In the genomic region with DNA sequence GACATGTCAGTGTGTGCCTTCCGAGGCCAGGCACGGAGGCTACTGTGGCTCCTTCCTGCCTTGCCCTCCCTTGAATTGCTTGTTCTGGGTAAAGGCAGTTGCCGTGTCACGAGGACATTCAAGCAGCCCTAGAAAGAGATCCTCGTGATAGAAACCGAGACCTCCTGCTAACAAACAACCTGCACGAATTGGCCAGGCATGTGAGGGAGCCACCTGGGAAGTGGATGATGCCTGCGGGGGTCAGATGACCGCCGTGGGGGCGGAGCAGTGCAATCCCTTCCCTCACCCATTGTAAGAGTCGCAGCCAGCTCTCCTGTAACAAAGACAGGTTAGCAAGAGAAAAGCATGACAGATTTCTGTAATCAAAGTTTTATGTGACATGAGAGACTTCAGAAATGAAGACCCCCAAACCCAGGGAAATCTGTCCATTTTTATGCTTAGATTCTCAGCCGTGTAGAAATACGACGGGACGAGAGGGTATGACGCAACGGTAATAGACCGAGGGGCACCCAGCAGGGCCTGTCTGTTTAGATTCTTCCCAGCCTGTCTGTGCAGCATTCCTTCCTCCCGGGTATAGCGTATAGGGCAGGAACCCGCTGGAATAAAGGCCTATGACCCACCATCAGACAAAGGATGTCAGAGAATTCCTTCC, we compare ENCODE assay signal across 28 cellular contexts.
DNase-seq lines count a peak whose midpoint lies in the region; ATAC-seq, FAIRE-seq and TF ChIP-seq lines count a peak whose summit lies in the region.
"Had no signal": no experiment of that assay in that cellular context is flagged by ENCODE, and none has a peak within 500 bp of the region (broad histone marks: within the 10 kb centered on the region; RNA-seq: fewer than 3 reads in every experiment).

No MANE protein-coding gene starts in this region.

- H3K9ac ChIP-seq in HepG2 (ENCODE audit: insufficient read depth, low read depth, low read length), result no peak overlapping the region
- no peak overlapping the region for H3K9ac ChIP-seq in H1 (replicated peaks in 1 of 4; ENCODE audit: extremely low read depth in 1 of 4, low read depth in 3 of 4, low read length in 3 of 4)
- H3K9ac ChIP-seq in mesendoderm (ENCODE audit: low read length), result peak overlapping the region; percentile 16
- no peak overlapping the region for H3K9ac ChIP-seq in SK-N-SH
- H3K9ac ChIP-seq in MM.1S (ENCODE audit: low read length), result no peak overlapping the region

- TF ChIP-seq RAD21 in HepG2 (CRISPR knock-in tag; IDR thresholded peaks at IDR 0.05) (no peak), H1 (IDR thresholded peaks at IDR 0.05 in 1 of 2, conservative IDR thresholded peaks at IDR 0.05 in 1 of 2; ENCODE audit: low read depth in 2 of 2, low read length in 2 of 2) (no peak), SK-N-SH (IDR thresholded peaks at IDR 0.05; ENCODE audit: low read length) (no peak)

- H3K36me3 ChIP-seq in HepG2 (replicated peaks in 1 of 2; ENCODE audit: control insufficient read depth in 1 of 2, insufficient read depth in 2 of 2, low read length in 2 of 2), result no peaks in the 10 kb centered on the region
- H3K36me3 ChIP-seq in right lobe of liver, result no peaks in the 10 kb centered on the region
- no peaks in the 10 kb centered on the region for H3K36me3 ChIP-seq in H1 (ENCODE audit: control insufficient read depth in 2 of 4, insufficient read depth in 4 of 4, low read length in 3 of 4)
- no peaks in the 10 kb centered on the region for H3K36me3 ChIP-seq in mesendoderm (ENCODE audit: control insufficient read depth, insufficient read depth, low read length)
- H3K36me3 ChIP-seq in SK-N-SH (replicated peaks in 1 of 2; ENCODE audit: control insufficient read depth in 1 of 2, insufficient read depth in 2 of 2, low read length in 1 of 2), result no peaks in the 10 kb centered on the region
- no peaks in the 10 kb centered on the region for H3K36me3 ChIP-seq in MM.1S (replicated peaks; ENCODE audit: insufficient read depth, low read length)
- H3K36me3 ChIP-seq: stomach, tibial artery had no signal

- TF ChIP-seq POLR2A in HepG2 (IDR thresholded peaks at IDR 0.05; ENCODE audit: insufficient read depth in 1 of 2, low read depth in 2 of 2, low read length in 2 of 2) (no peak), right lobe of liver (IDR thresholded peaks at IDR 0.05) (no peak), H1 (IDR thresholded peaks at IDR 0.05; ENCODE audit: control extremely low read depth in 1 of 2, low read depth in 2 of 2, low read length in 2 of 2) (no peak)

- peaks cover 3% of the 10 kb centered on the region; the same call in 1 of the 2 replicates for H3K23me2 ChIP-seq in H1 (ENCODE audit: low read depth, low read length)

- WGBS in HepG2 (ENCODE audit: low lambda C conversion rate), result 10% methylated on average over 16 of the region's 22 CpGs
- WGBS in right lobe of liver (ENCODE audit: insufficient coverage, low coverage, low lambda C conversion rate, missing lambda C conversion rate), result 33% methylated on average over 12 of the region's 22 CpGs
- 34% methylated on average over 21 of the region's 22 CpGs; no CpG with 5 or more reads in 1 of the 2 experiments for WGBS in H1 (ENCODE audit: extremely low coverage in 1 of 2, insufficient coverage in 1 of 2, insufficient read length in 1 of 2, insufficient replicate concordance in 2 of 2, low coverage in 1 of 2, low lambda C conversion rate in 2 of 2, missing lambda C conversion rate in 1 of 2), 2 experiments
- no CpG with 5 or more reads among the region's 22 CpGs for WGBS in mesendoderm (ENCODE audit: extremely low coverage, insufficient coverage, low lambda C conversion rate)
- WGBS in SK-N-SH (ENCODE audit: low lambda C conversion rate), result 88% methylated on average over 17 of the region's 22 CpGs

- peak overlapping the region; percentile 30; the same call in 1 of the 2 replicates for H2BK12ac ChIP-seq in H1 (ENCODE audit: low read depth, low read length)

- H2BK120ac ChIP-seq in H1 (replicated peaks; ENCODE audit: low read depth, low read length) (no peak overlapping the region), mesendoderm (ENCODE audit: low read depth, low read length) (no peak overlapping the region)

- no peak overlapping the region for H3K4ac ChIP-seq in H1 (replicated peaks; ENCODE audit: insufficient read length, low read depth, low read length)
- no peak overlapping the region for H3K4ac ChIP-seq in mesendoderm (ENCODE audit: low read depth, low read length)

- no peak overlapping the region for H3K4me3 ChIP-seq in HepG2 (replicated peaks in 1 of 3; ENCODE audit: insufficient read depth in 1 of 3, low read depth in 2 of 3, low read length in 3 of 3)
- H3K4me3 ChIP-seq in right lobe of liver, result no peak overlapping the region
- H3K4me3 ChIP-seq in H1 (ENCODE audit: extremely low read depth in 1 of 4, insufficient read depth in 2 of 4, low read depth in 3 of 4, low read length in 4 of 4), result peak overlapping the region; percentile 20 to 60 (median 33); a peak in 6 of 8 replicates
- H3K4me3 ChIP-seq in mesendoderm (ENCODE audit: low read length), result peak overlapping the region; percentile 10
- no peak overlapping the region for H3K4me3 ChIP-seq in SK-N-SH (ENCODE audit: low read depth in 2 of 2, low read length in 1 of 2)
- H3K4me3 ChIP-seq in MM.1S (ENCODE audit: low read length), result no peak overlapping the region
- H3K4me3 ChIP-seq: dorsolateral prefrontal cortex, stomach, tibial artery had no signal

- H3F3A ChIP-seq in SK-N-SH (replicated peaks; ENCODE audit: insufficient read depth) (no peaks in the 10 kb centered on the region), MM.1S (ENCODE audit: insufficient read depth, low read length) (no peaks in the 10 kb centered on the region)

- in situ Hi-C loops in HepG2 (cut with HindIII; ENCODE audit: extremely low pct_ligation_motif_present, low pct_unique_long_range_greater_than_20kb), result no loop called here

- H2BK20ac ChIP-seq in H1 (ENCODE audit: low read length), result peak overlapping the region; percentile 24; the same call in 1 of the 2 replicates

- H3K79me2 ChIP-seq in HepG2 (ENCODE audit: insufficient read depth, low read length) (no peaks in the 10 kb centered on the region), H1 (ENCODE audit: control insufficient read depth in 1 of 2, insufficient read depth in 2 of 2, low read length in 2 of 2) (no peaks in the 10 kb centered on the region), mesendoderm (ENCODE audit: control insufficient read depth, insufficient read depth, low read length) (no peaks in the 10 kb centered on the region), SK-N-SH (ENCODE audit: insufficient read depth) (no peaks in the 10 kb centered on the region), MM.1S (ENCODE audit: low read length) (no peaks in the 10 kb centered on the region)

- H2AFZ ChIP-seq in HepG2 (ENCODE audit: low read length) (no peak overlapping the region), H1 (ENCODE audit: low read length) (peak overlapping the region; percentile 77), SK-N-SH (ENCODE audit: low read depth) (no peak overlapping the region), MM.1S (ENCODE audit: low read length) (no peak overlapping the region)

- H3K79me1 ChIP-seq in H1 (ENCODE audit: low read depth, low read length) (no peaks in the 10 kb centered on the region), mesendoderm (ENCODE audit: low read length) (no peaks in the 10 kb centered on the region)

- H4K5ac ChIP-seq in H1 (ENCODE audit: insufficient read length, low read depth, low read length) (no peak overlapping the region), mesendoderm (ENCODE audit: low read length) (no peak overlapping the region)

- no peaks in the 10 kb centered on the region for H3K9me2 ChIP-seq in SK-N-SH
- H3K9me2 ChIP-seq in MM.1S (replicated peaks; ENCODE audit: insufficient read depth, low read length), result no peaks in the 10 kb centered on the region

- H3K27ac ChIP-seq in HepG2 (ENCODE audit: extremely low read length, insufficient read depth, low read length) (no peak overlapping the region), right lobe of liver (no peak overlapping the region), H1 (ENCODE audit: low read depth, low read length) (no peak overlapping the region), mesendoderm (ENCODE audit: low read depth, low read length) (no peak overlapping the region), SK-N-SH (ENCODE audit: low read depth in 2 of 2, low read length in 1 of 2) (no peak overlapping the region), MM.1S (ENCODE audit: low read length) (no peak overlapping the region)
- H3K27ac ChIP-seq: dorsolateral prefrontal cortex, epithelial cell of prostate, stomach, tibial artery had no signal

- H3K14ac ChIP-seq in H1 (ENCODE audit: insufficient read length), result no peak overlapping the region

- H2BK5ac ChIP-seq in H1 (ENCODE audit: low read depth, low read length) (no peak overlapping the region; the same call in 1 of the 2 replicates), mesendoderm (ENCODE audit: low read length) (no peak overlapping the region)

- TF ChIP-seq EP300 in HepG2 (IDR thresholded peaks at IDR 0.05; ENCODE audit: low read depth in 2 of 2, low read length in 2 of 2) (no peak), HepG2 (CRISPR knock-in tag; IDR thresholded peaks at IDR 0.05; ENCODE audit: borderline replicate concordance) (no peak), H1 (IDR thresholded peaks at IDR 0.05; ENCODE audit: borderline replicate concordance in 1 of 2, low read depth in 2 of 2, low read length in 2 of 2) (no peak), SK-N-SH (IDR thresholded peaks at IDR 0.05; ENCODE audit: borderline replicate concordance in 1 of 2, low read depth in 1 of 2, low read length in 1 of 2) (no peak)

- H3K27me3 ChIP-seq in HepG2 (ENCODE audit: control insufficient read depth in 1 of 2, insufficient read depth in 2 of 2, low read length in 2 of 2), result peaks cover 0 to 34% of the 10 kb centered on the region in 2 experiments; a peak in 2 of 5 replicates
- H3K27me3 ChIP-seq in right lobe of liver, result peaks cover 0 to 5% of the 10 kb centered on the region in 2 donors
- H3K27me3 ChIP-seq in H1 (replicated peaks in 1 of 4; ENCODE audit: control insufficient read depth in 3 of 4, extremely low read depth in 1 of 4, insufficient read depth in 3 of 4, low read length in 3 of 4), result peaks cover 0 to 9% (median 5%) of the 10 kb centered on the region in 4 experiments; a peak in 5 of 7 replicates
- no peaks in the 10 kb centered on the region for H3K27me3 ChIP-seq in mesendoderm (ENCODE audit: insufficient read depth, low read length, poor library complexity)
- H3K27me3 ChIP-seq in SK-N-SH (ENCODE audit: insufficient read depth), result peaks cover 20% of the 10 kb centered on the region; the same call in 1 of the 2 replicates
- no peaks in the 10 kb centered on the region for H3K27me3 ChIP-seq in MM.1S (replicated peaks; ENCODE audit: insufficient read depth, low read length)

- H3K4me2 ChIP-seq in HepG2 (ENCODE audit: low read depth, low read length) (no peak overlapping the region), H1 (ENCODE audit: insufficient read depth in 1 of 2, low read depth in 2 of 2, low read length in 2 of 2) (peak overlapping the region; percentile 38 to 64), mesendoderm (ENCODE audit: low read length) (peak overlapping the region; percentile 61), SK-N-SH (no peak overlapping the region), MM.1S (ENCODE audit: low read depth, low read length) (no peak overlapping the region)

- peak overlapping the region; percentile 0 for H4K91ac ChIP-seq in H1 (replicated peaks; ENCODE audit: insufficient read length, low read length)

- POLR2A ChIA-PET in HepG2 (lab: Yijun Ruan, JAX), result no interaction called here
- POLR2A ChIA-PET in H1 (lab: Charles Lee; ENCODE audit: partially characterized antibody), result no interaction called here
- POLR2A ChIA-PET in SK-N-SH (lab: Yijun Ruan, JAX), result no interaction called here

- CTCF ChIA-PET in HepG2 (lab: Yijun Ruan, JAX; ENCODE audit: low intra/inter-chr PET ratio, low total read pairs) (no interaction called here), H1 (lab: Charles Lee; ENCODE audit: partially characterized antibody) (no interaction called here), SK-N-SH (lab: Yijun Ruan, JAX) (no interaction called here)

- TF ChIP-seq CTCF in HepG2 (CRISPR knock-in tag; IDR thresholded peaks at IDR 0.05) (no peak), right lobe of liver (IDR thresholded peaks at IDR 0.05) (no peak), H1 (IDR thresholded peaks at IDR 0.05; ENCODE audit: control extremely low read depth in 1 of 3, insufficient read depth in 1 of 3, low read depth in 1 of 3, low read length in 3 of 3) (no peak), SK-N-SH (IDR thresholded peaks at IDR 0.05) (no peak), MM.1S (IDR thresholded peaks at IDR 0.05; ENCODE audit: low read length) (no peak)

- intact Hi-C loops in HepG2 (cut with micrococcal nuclease; ENCODE audit: unreplicated experiment) (no loop called here), right lobe of liver (cut with DNase I) (no loop called here)

- H3K4me1 ChIP-seq in HepG2 (ENCODE audit: insufficient read depth, low read length) (no peaks in the 10 kb centered on the region), right lobe of liver (no peaks in the 10 kb centered on the region), H1 (replicated peaks in 1 of 4; ENCODE audit: control insufficient read depth in 3 of 4, insufficient read depth in 4 of 4, low read length in 3 of 4) (peaks cover 0 to 3% (median 0%) of the 10 kb centered on the region in 4 experiments; a peak in 3 of 7 replicates), mesendoderm (ENCODE audit: control insufficient read depth, low read depth, low read length) (peaks cover 2% of the 10 kb centered on the region), SK-N-SH (ENCODE audit: control insufficient read depth in 1 of 2, insufficient read depth in 2 of 2, low read depth in 1 of 2, low read length in 1 of 2) (peaks cover 0 to 8% of the 10 kb centered on the region in 2 experiments; a peak in 1 of 4 replicates), MM.1S (ENCODE audit: low read length) (no peaks in the 10 kb centered on the region)
- H3K4me1 ChIP-seq: stomach, tibial artery had no signal

- no peak for DNase-seq in HepG2 (ENCODE audit: low spot score)
- DNase-seq in right lobe of liver, result no peak
- peak in 1 of 2 experiments; percentile 54 for DNase-seq in H1 (ENCODE audit: low read depth in 1 of 2, low spot score in 2 of 2)
- peak; percentile 84 for DNase-seq in mesendoderm
- DNase-seq in SK-N-SH, result no peak
- DNase-seq in GF-D8 (lab: John Stamatoyannopoulos, UW), result no peak
- DNase-seq in MM.1S, result no peak
- DNase-seq: activated B cell treated with CpG ODN at 0.5 μM for 24 hours; activated CD4-positive, alpha-beta memory T cell treated with anti-CD3 and anti-CD28 coated beads for 36 hours; activated effector memory CD4-positive, alpha-beta T cell treated with Interleukin-2 at 50 U/mL for 16 hours; activated naive CD8-positive, alpha-beta T cell treated with anti-CD3 and anti-CD28 coated beads for 36 hours; AML-193; CD8-positive, alpha-beta T cell; central memory CD4-positive, alpha-beta T cell; dorsolateral prefrontal cortex; NCI-H1092 treated with DMSO at 0.1 percent for 48 hours; NCI-H2029 treated with DMSO at 0.1 percent for 48 hours; NCI-H226; NCI-H748 treated with DMSO at 0.1 percent for 48 hours; stomach; T-helper 9 cell; tibial artery had no signal

- no peaks in the 10 kb centered on the region for H4K20me1 ChIP-seq in HepG2 (ENCODE audit: insufficient read depth, low read length)
- no peaks in the 10 kb centered on the region for H4K20me1 ChIP-seq in H1 (replicated peaks in 1 of 2; ENCODE audit: control insufficient read depth in 1 of 2, insufficient read depth in 2 of 2, low read length in 2 of 2)
- no peaks in the 10 kb centered on the region for H4K20me1 ChIP-seq in SK-N-SH (ENCODE audit: insufficient read depth)
- H4K20me1 ChIP-seq in MM.1S (ENCODE audit: insufficient read depth, low read length), result no peaks in the 10 kb centered on the region

- H3K23ac ChIP-seq in H1 (ENCODE audit: insufficient read length) (no peak overlapping the region), mesendoderm (ENCODE audit: low read length) (no peak overlapping the region)

- ATAC-seq in HepG2 (no peak), right lobe of liver (no peak), HG03097 (IDR thresholded peaks at IDR 0.05; ENCODE audit: low FRiP score, unreplicated experiment) (no peak)
- ATAC-seq: CD8-positive, alpha-beta T cell; natural killer cell treated with Interleukin-12 subunit alpha and Interleukin-12 subunit beta and Interleukin-15 and Interleukin-18, amount 100 ng/mL, for 72 hours; Right ventricle myocardium inferior had no signal

- peak overlapping the region; percentile 44; the same call in 1 of the 2 replicates for H2AK5ac ChIP-seq in H1 (ENCODE audit: low read depth, low read length)
- H2AK5ac ChIP-seq in mesendoderm (ENCODE audit: low read length), result no peak overlapping the region

- H3K18ac ChIP-seq in H1 (ENCODE audit: extremely low read depth, low read length) (no peak overlapping the region; the same call in 1 of the 2 replicates), mesendoderm (ENCODE audit: low read length) (peak overlapping the region; percentile 9)

- FAIRE-seq in HepG2 (lab: Jason Lieb, UNC) (no peak), H1 (lab: Jason Lieb, UNC) (no peak)
- FAIRE-seq: astrocyte, HTR-8/SVneo had no signal

- H3K56ac ChIP-seq in H1 (replicated peaks; ENCODE audit: insufficient read length, low read depth, low read length) (no peak overlapping the region), mesendoderm (ENCODE audit: low read length) (peak overlapping the region; percentile 73)

- BruUV-seq in HepG2 (replicated peaks; lab: Mats Ljungman, UMichigan), result no TSS peak

- H2BK15ac ChIP-seq in H1 (ENCODE audit: low read length) (peak overlapping the region; percentile 50; the same call in 1 of the 2 replicates), mesendoderm (replicated peaks; ENCODE audit: low read depth) (no peak overlapping the region)

- H4K8ac ChIP-seq in H1 (ENCODE audit: extremely low read depth, insufficient read depth, low read length) (no peak overlapping the region), mesendoderm (ENCODE audit: low read depth, low read length) (no peak overlapping the region)

- H3K9me3 ChIP-seq in HepG2 (ENCODE audit: low read length) (no peaks in the 10 kb centered on the region), right lobe of liver (no peaks in the 10 kb centered on the region), H1 (ENCODE audit: insufficient read depth in 2 of 2, low read depth in 1 of 2, low read length in 1 of 2) (no peaks in the 10 kb centered on the region), SK-N-SH (no peaks in the 10 kb centered on the region), MM.1S (replicated peaks; ENCODE audit: insufficient read depth, low read length) (no peaks in the 10 kb centered on the region)
- H3K9me3 ChIP-seq: stomach, tibial artery had no signal

Comparison
In these comparisons a context has a peak if more than half of its experiments do, and no peak if none do; other contexts are left out.
1. H3K4me2 ChIP-seq: peak in H1 (2 of 2) and mesendoderm (single experiment); none in HepG2 (single experiment), SK-N-SH (single experiment) and MM.1S (single experiment).
2. H3K4me3 ChIP-seq: peak in H1 (4 of 4) and mesendoderm (single experiment); none in HepG2 (0 of 3), right lobe of liver (0 of 3), SK-N-SH (0 of 2) and MM.1S (single experiment).